1 cellular context compared by ENCODE assay signal in genomic region chr10:62772186-62772950, GRCh38.
TF ChIP-seq lines count a peak whose summit lies in the region.

No MANE protein-coding gene starts in this region.

TF ChIP-seq in SK-N-SH, 30 proteins besides CTCF, POLR2A, EP300 and RAD21 (continued from another document):
- TF ChIP-seq REST (IDR thresholded peaks at IDR 0.05; ENCODE audit: low read depth, low read length) = no peak
- TF ChIP-seq JUND (IDR thresholded peaks at IDR 0.05) = no peak
- no peak for TF ChIP-seq PBX3 (IDR thresholded peaks at IDR 0.05)
- no peak for TF ChIP-seq YY1 (IDR thresholded peaks at IDR 0.05; ENCODE audit: low read depth)
- TF ChIP-seq USF2 (IDR thresholded peaks at IDR 0.05; ENCODE audit: borderline replicate concordance, low read depth, low read length) = no peak
- no peak for TF ChIP-seq FOXJ3 (CRISPR knock-in tag; IDR thresholded peaks at IDR 0.05)
- TF ChIP-seq NRF1 (IDR thresholded peaks at IDR 0.05; ENCODE audit: low read depth, low read length) = no peak
- TF ChIP-seq TAF1 (IDR thresholded peaks at IDR 0.05; ENCODE audit: borderline replicate concordance, low read depth, low read length) = no peak
